8 cellular contexts compared by ENCODE assay signal in genomic region chr12:102062419-102062806, GRCh38. TPM values are rescaled to one million over a fixed set of nuclear protein-coding genes. Genes with fewer than 3 reads are reported as not detected.
DNase-seq lines count a peak whose midpoint lies in the region; ATAC-seq, FAIRE-seq and TF ChIP-seq lines count a peak whose summit lies in the region.

No MANE protein-coding gene starts in this region.

- H3K36me3 Mint-ChIP-seq in naive thymus-derived CD8-positive, alpha-beta T cell = peaks cover 4 to 26% (median 15%) of the 10 kb centered on the region in 3 donors

- H2AFZ ChIP-seq in K562 (ENCODE audit: low read depth, low read length) = peak overlapping the region; percentile 96

- H3K36me3 ChIP-seq in HUES6 (ENCODE audit: control insufficient read depth, insufficient read depth, low read length) (no peaks in the 10 kb centered on the region), K562 (ENCODE audit: control insufficient read depth, insufficient read depth, low read length) (no peaks in the 10 kb centered on the region)

- peak overlapping the region in 9 of 10 donors; percentile 93 to 99 (median 97) for H3K27ac Mint-ChIP-seq in naive thymus-derived CD8-positive, alpha-beta T cell

- no peaks in the 10 kb centered on the region for H3K9me3 Mint-ChIP-seq in naive thymus-derived CD8-positive, alpha-beta T cell

- intact Hi-C loops in K562 (cut with micrococcal nuclease) = loop anchor here (2.0 kb wide), 1 partner anchor 58 kb away; the partner anchor contains the start of genes NUP37 and PARPBP

- H3K27ac ChIP-seq in HUES6 (ENCODE audit: low read depth, low read length) (no peak overlapping the region), K562 (ENCODE audit: extremely low read depth, low read depth, low read length) (peak overlapping the region; percentile 16; the same call in 1 of the 3 replicates)

- no peaks in the 10 kb centered on the region for H4K20me1 ChIP-seq in K562 (replicated peaks; ENCODE audit: control insufficient read depth, insufficient read depth, low read length)

- H3K4me3 ChIP-seq in AG04449 (ENCODE audit: low read depth, low read length) = peak overlapping the region; percentile 40; the same call in 1 of the 2 replicates
- peak overlapping the region; percentile 91 for H3K4me3 ChIP-seq in HUES6 (ENCODE audit: low read depth, low read length)
- H3K4me3 ChIP-seq in K562 = peak overlapping the region; percentile 71; the same call in 1 of the 2 replicates

- H3K9me1 ChIP-seq in K562 (ENCODE audit: control insufficient read depth, insufficient read depth, low read length) = no peaks in the 10 kb centered on the region

- DNase-seq in AG04449 (ENCODE audit: low read depth, low spot score) = no peak
- no peak for DNase-seq in K562 (ENCODE audit: extremely low read depth in 1 of 4, low spot score in 3 of 4)
- no peak for DNase-seq in naive thymus-derived CD8-positive, alpha-beta T cell
- no peak for DNase-seq in NCI-H1694 (lab: John Stamatoyannopoulos, UW)
- no peak for DNase-seq in C1 segment of cervical spinal cord (lab: John Stamatoyannopoulos, UW)

- peaks cover 12 to 42% (median 39%) of the 10 kb centered on the region in 4 donors for H3K4me1 Mint-ChIP-seq in naive thymus-derived CD8-positive, alpha-beta T cell

- POLR2A ChIA-PET in AG04449 (lab: Yijun Ruan, JAX) = no interaction called here
- POLR2A ChIA-PET in K562 (lab: Yijun Ruan, JAX) = interaction anchor here (0.6 to 1.5 kb wide), 4 partner anchors 9 to 689 kb away, joined by 3 to 7 read pairs (median 3); partner anchors contain the start of genes NUP37 and PARPBP
- POLR2A ChIA-PET in naive thymus-derived CD8-positive, alpha-beta T cell (lab: Charles Lee) = interaction anchor here (0.6 to 1.5 kb wide), 5 partner anchors 13 to 1868 kb away, joined by 3 to 8 read pairs (median 3); partner anchors contain the start of genes ARL1, HSP90B1, NUP37 and PARPBP

- no peak for ATAC-seq in K562
- no peak for ATAC-seq in naive thymus-derived CD8-positive, alpha-beta T cell
- ATAC-seq in GM21619 (IDR thresholded peaks at IDR 0.05; ENCODE audit: unreplicated experiment) = no peak
- ATAC-seq in HG03442 (IDR thresholded peaks at IDR 0.05; ENCODE audit: unreplicated experiment) = no peak

- TF ChIP-seq CTCF in AG04449 (IDR thresholded peaks at IDR 0.05; ENCODE audit: insufficient read depth, low read length, missing control alignments) (no peak), K562 (IDR thresholded peaks at IDR 0.05 in 2 of 3, conservative IDR thresholded peaks at IDR 0.05 in 1 of 3; ENCODE audit: insufficient read depth in 2 of 3, low read depth in 1 of 3, low read length in 3 of 3) (no peak)

- TF ChIP-seq POLR2A in K562 (conservative IDR thresholded peaks at IDR 0.05) = no peak

- H3K4me1 ChIP-seq in HUES6 (ENCODE audit: control insufficient read depth, insufficient read depth, low read length) = peaks cover 4% of the 10 kb centered on the region; the same call in 1 of the 2 replicates
- H3K4me1 ChIP-seq in K562 (replicated peaks in 1 of 2; ENCODE audit: control insufficient read depth in 2 of 2, insufficient read depth in 2 of 2, low read length in 2 of 2) = peaks cover 0 to 8% of the 10 kb centered on the region in 2 experiments; a peak in 2 of 5 replicates

- no peak for FAIRE-seq in K562 (lab: Jason Lieb, UNC)

- peak overlapping the region; percentile 96 for H3K4me2 ChIP-seq in K562 (ENCODE audit: insufficient read depth, low read length)

- peak overlapping the region in 9 of 10 donors; percentile 91 to 99 (median 96) for H3K4me3 Mint-ChIP-seq in naive thymus-derived CD8-positive, alpha-beta T cell

- no peak overlapping the region for H3K9ac ChIP-seq in HUES6 (ENCODE audit: low read length)
- 0 out of 4 replicates have a peak overlapping the region, but pooled peaks of 1 of the 2 experiments have one; percentile 13 for H3K9ac ChIP-seq in K562 (ENCODE audit: insufficient read depth in 1 of 2, low read depth in 2 of 2, low read length in 2 of 2)

- no peak for TF ChIP-seq RAD21 in K562 (CRISPR knock-in tag; conservative IDR thresholded peaks at IDR 0.05 in 1 of 2, IDR thresholded peaks at IDR 0.05 in 1 of 2)

- in situ Hi-C loops in K562 (cut with MboI) = no loop called here

- no peaks in the 10 kb centered on the region for H3K9me3 ChIP-seq in HUES6 (ENCODE audit: control insufficient read depth, insufficient read depth, low read depth, low read length)
- H3K9me3 ChIP-seq in K562 (replicated peaks; ENCODE audit: control insufficient read depth, insufficient read depth, low read depth, low read length) = no peaks in the 10 kb centered on the region

- H3K79me2 ChIP-seq in K562 (ENCODE audit: control insufficient read depth, insufficient read depth, low read length) = peaks cover 5% of the 10 kb centered on the region; the same call in 2 of the 3 replicates

- no TSS peak for BruUV-seq in K562 (replicated peaks; lab: Mats Ljungman, UMichigan)

- H3K27me3 ChIP-seq in HUES6 (ENCODE audit: control insufficient read depth, insufficient read depth, low read length) (no peaks in the 10 kb centered on the region), K562 (ENCODE audit: control insufficient read depth in 2 of 2, insufficient read depth in 2 of 2, low read length in 2 of 2) (no peaks in the 10 kb centered on the region)

- 55% methylated on average over 11 of the region's 11 CpGs for WGBS in K562 (ENCODE audit: insufficient coverage, low coverage, missing lambda C conversion rate)

- no peak for TF ChIP-seq EP300 in K562 (IDR thresholded peaks at IDR 0.05; ENCODE audit: low read length)

- peaks cover 2 to 11% (median 5%) of the 10 kb centered on the region in 5 donors for H3K27me3 Mint-ChIP-seq in naive thymus-derived CD8-positive, alpha-beta T cell

- CTCF ChIA-PET in AG04449 (lab: Yijun Ruan, JAX) = interaction anchor here (0.6 kb wide), 1 partner anchor 30 kb away, joined by 3 read pairs; no protein-coding TSS in a partner anchor
- CTCF ChIA-PET in K562 (lab: Yijun Ruan, JAX; ENCODE audit: low intra/inter-chr PET ratio) = no interaction called here

RNA-seq across cellular contexts. Expression of gene WASHC3, which starts 0.6 kb away (rescaled TPM):
- total RNA-seq in K562 (2011; cell fraction: chromatin; rRNA removed; ENCODE audit: low replicate concordance) = 5.7 and 16.7 TPM in 2 replicates
- total RNA-seq in K562 (2011; cell fraction: nucleolus; rRNA removed) = 5.0 and 6.8 TPM in 2 replicates
- total RNA-seq in K562 (2011; cell fraction: nucleoplasm; rRNA removed) = 4.5 and 9.2 TPM in 2 replicates
- 19.7 and 22.9 TPM in 2 replicates for total RNA-seq in K562 (2014; rRNA removed)
- 27.5 and 33.4 TPM in 2 replicates for total RNA-seq in K562 (2014; rRNA removed; fragmentation: Illumina TruSeq; extraction: Trizol)
- 32.1 and 35.1 TPM in 2 replicates for total RNA-seq in K562 (2015; rRNA removed; fragmentation: Illumina TruSeq; extraction: Trizol)
- total RNA-seq in K562 (2021) = 14.1 and 14.3 TPM in 2 replicates
- 43.5 and 52.9 TPM in 2 replicates for polyA plus RNA-seq in K562 (2011; rRNA removed)
- polyA plus RNA-seq in K562 (2011; cell fraction: cytosol; rRNA removed) = 18.9 and 23.4 TPM in 2 replicates
- 12.5 and 15.6 TPM in 2 replicates for polyA plus RNA-seq in K562 (2011; cell fraction: nucleus; rRNA removed)
- polyA plus RNA-seq in K562 (2012) = 26.8 and 34.3 TPM in 2 replicates
- polyA plus RNA-seq in K562 (2014; fragmentation: Illumina TruSeq; extraction: Trizol) = 49.3 and 54.4 TPM in 2 replicates
- 10 to 100 TPM; 67.9 to 74.9 TPM for polyA plus RNA-seq in K562 (2014; fragmentation: Nextera tagmentation; extraction: Ambion mirVana)
- 28.3 and 33.8 TPM in 2 replicates for polyA plus RNA-seq in K562 (2014; rRNA removed)
- polyA minus RNA-seq in K562 (2011; rRNA and poly(A)+ RNA removed) = 23.2 and 27.8 TPM in 2 replicates
- polyA minus RNA-seq in K562 (2011; cell fraction: cytosol; rRNA and poly(A)+ RNA removed) = 14.1 and 14.6 TPM in 2 replicates
- polyA minus RNA-seq in K562 (2011; cell fraction: nucleus; rRNA and poly(A)+ RNA removed) = 7.1 and 15.3 TPM in 2 replicates
- 10 to 100 TPM; 54.3 to 57.0 TPM for total RNA-seq in naive thymus-derived CD8-positive, alpha-beta T cell
- 10 to 100 TPM; 89.3 to 97.2 (median 93.4) TPM for polyA plus RNA-seq in naive thymus-derived CD8-positive, alpha-beta T cell

RNA-seq across cellular contexts. Expression of gene NUP37, which starts 57.5 kb away (rescaled TPM):
- 31.2 and 57.8 TPM in 2 replicates for total RNA-seq in K562 (2011; cell fraction: chromatin; rRNA removed; ENCODE audit: low replicate concordance)
- 12.5 and 13.3 TPM in 2 replicates for total RNA-seq in K562 (2011; cell fraction: nucleolus; rRNA removed)
- 32.1 and 42.8 TPM in 2 replicates for total RNA-seq in K562 (2011; cell fraction: nucleoplasm; rRNA removed)
- total RNA-seq in K562 (2014; rRNA removed) = 68.2 and 72.2 TPM in 2 replicates
- total RNA-seq in K562 (2014; rRNA removed; fragmentation: Illumina TruSeq; extraction: Trizol) = 183 and 199 TPM in 2 replicates
- 135 and 144 TPM in 2 replicates for total RNA-seq in K562 (2015; rRNA removed; fragmentation: Illumina TruSeq; extraction: Trizol)
- total RNA-seq in K562 (2021) = 108 and 111 TPM in 2 replicates
- polyA plus RNA-seq in K562 (2011; rRNA removed) = 184 and 231 TPM in 2 replicates
- 46.1 and 98.3 TPM in 2 replicates for polyA plus RNA-seq in K562 (2011; cell fraction: cytosol; rRNA removed)
- polyA plus RNA-seq in K562 (2011; cell fraction: nucleus; rRNA removed) = 20.3 and 45.3 TPM in 2 replicates
- 99.8 and 124 TPM in 2 replicates for polyA plus RNA-seq in K562 (2012)
- 155 and 170 TPM in 2 replicates for polyA plus RNA-seq in K562 (2014; fragmentation: Illumina TruSeq; extraction: Trizol)
- polyA plus RNA-seq in K562 (2014; fragmentation: Nextera tagmentation; extraction: Ambion mirVana) = 100 to 1,000 TPM; 355 to 429 TPM
- 124 and 138 TPM in 2 replicates for polyA plus RNA-seq in K562 (2014; rRNA removed)
- polyA minus RNA-seq in K562 (2011; rRNA and poly(A)+ RNA removed) = 156 and 162 TPM in 2 replicates
- 39.5 and 43.5 TPM in 2 replicates for polyA minus RNA-seq in K562 (2011; cell fraction: cytosol; rRNA and poly(A)+ RNA removed)
- polyA minus RNA-seq in K562 (2011; cell fraction: nucleus; rRNA and poly(A)+ RNA removed) = 18.3 and 39.2 TPM in 2 replicates
- total RNA-seq in naive thymus-derived CD8-positive, alpha-beta T cell = 10 to 100 TPM; 20.4 to 20.5 TPM
- polyA plus RNA-seq in naive thymus-derived CD8-positive, alpha-beta T cell = 10 to 100 TPM; 23.0 to 34.4 (median 23.8) TPM

RNA-seq across cellular contexts. Expression of gene PARPBP, which starts 57.6 kb away (rescaled TPM):
- 36.7 and 128 TPM in 2 replicates for total RNA-seq in K562 (2011; cell fraction: chromatin; rRNA removed; ENCODE audit: low replicate concordance)
- total RNA-seq in K562 (2011; cell fraction: nucleolus; rRNA removed) = 19.0 and 24.6 TPM in 2 replicates
- 40.8 and 65.7 TPM in 2 replicates for total RNA-seq in K562 (2011; cell fraction: nucleoplasm; rRNA removed)
- total RNA-seq in K562 (2014; rRNA removed) (22.5 and 26.1 TPM in 2 replicates), K562 (2014; rRNA removed; fragmentation: Illumina TruSeq; extraction: Trizol) (62.5 and 66.7 TPM in 2 replicates), K562 (2015; rRNA removed; fragmentation: Illumina TruSeq; extraction: Trizol) (48.6 and 50.2 TPM in 2 replicates), K562 (2021) (30.1 and 30.4 TPM in 2 replicates)
- polyA plus RNA-seq in K562 (2011; rRNA removed) (32.3 and 49.0 TPM in 2 replicates), K562 (2014; fragmentation: Illumina TruSeq; extraction: Trizol) (36.0 and 43.4 TPM in 2 replicates), K562 (2014; fragmentation: Nextera tagmentation; extraction: Ambion mirVana) (10 to 100 TPM; 56.2 to 59.1 TPM), K562 (2014; rRNA removed) (29.6 and 30.4 TPM in 2 replicates)
- 4.4 and 11.2 TPM in 2 replicates for polyA plus RNA-seq in K562 (2011; cell fraction: cytosol; rRNA removed)
- 32.5 and 42.6 TPM in 2 replicates for polyA plus RNA-seq in K562 (2011; cell fraction: nucleus; rRNA removed)
- polyA plus RNA-seq in K562 (2012) = 21.7 and 26.3 TPM in 2 replicates
- 59.5 and 64.2 TPM in 2 replicates for polyA minus RNA-seq in K562 (2011; rRNA and poly(A)+ RNA removed)
- 10.6 and 15.4 TPM in 2 replicates for polyA minus RNA-seq in K562 (2011; cell fraction: cytosol; rRNA and poly(A)+ RNA removed)
- 44.7 and 66.6 TPM in 2 replicates for polyA minus RNA-seq in K562 (2011; cell fraction: nucleus; rRNA and poly(A)+ RNA removed)
- 1 to 10 TPM; 1.3 to 1.8 TPM for total RNA-seq in naive thymus-derived CD8-positive, alpha-beta T cell
- 1 to 10 TPM; 1.2 to 2.1 (median 1.9) TPM for polyA plus RNA-seq in naive thymus-derived CD8-positive, alpha-beta T cell

Comparison
In these comparisons a context has a peak if more than half of its experiments do, and no peak if none do; other contexts are left out.
1. H3K4me3 ChIP-seq: peak in every context shown above with its lines; median percentile 91 in HUES6; 71 in K562; 40 in AG04449.
2. RNA of gene PARPBP, which starts 57.6 kb away (total RNA-seq): 19.0 to 128 TPM in K562; 1.3 to 1.8 TPM in naive thymus-derived CD8-positive, alpha-beta T cell; every median in the first group is over 4 times any median in the second.